ENCODE assay signal across 1 cellular context in the genomic region with DNA sequence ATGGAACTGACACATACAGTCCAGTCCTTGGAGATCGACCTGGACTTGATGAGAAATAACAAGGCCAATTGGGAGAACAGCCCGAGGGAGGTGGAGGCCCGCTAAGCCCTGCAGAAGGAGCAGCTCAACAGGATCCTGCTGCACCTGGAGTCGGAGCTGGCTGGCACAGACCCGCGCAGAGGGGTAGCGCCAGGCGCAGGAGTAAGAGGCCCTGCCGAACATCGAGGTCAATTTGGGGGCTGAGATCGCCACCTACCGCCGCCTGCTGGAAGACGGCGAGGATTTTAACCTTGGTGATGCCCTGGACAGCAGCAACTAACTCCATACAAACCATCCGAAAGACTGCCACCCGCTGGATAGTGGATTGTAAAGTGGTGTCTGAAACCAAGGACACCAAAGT.
TF ChIP-seq lines count a peak whose summit lies in the region.

No MANE protein-coding gene starts in this region.

TF ChIP-seq in WTC11, 78 proteins besides CTCF, POLR2A, EP300 and RAD21 (continued from another document):
- TF ChIP-seq, protein P1, sequence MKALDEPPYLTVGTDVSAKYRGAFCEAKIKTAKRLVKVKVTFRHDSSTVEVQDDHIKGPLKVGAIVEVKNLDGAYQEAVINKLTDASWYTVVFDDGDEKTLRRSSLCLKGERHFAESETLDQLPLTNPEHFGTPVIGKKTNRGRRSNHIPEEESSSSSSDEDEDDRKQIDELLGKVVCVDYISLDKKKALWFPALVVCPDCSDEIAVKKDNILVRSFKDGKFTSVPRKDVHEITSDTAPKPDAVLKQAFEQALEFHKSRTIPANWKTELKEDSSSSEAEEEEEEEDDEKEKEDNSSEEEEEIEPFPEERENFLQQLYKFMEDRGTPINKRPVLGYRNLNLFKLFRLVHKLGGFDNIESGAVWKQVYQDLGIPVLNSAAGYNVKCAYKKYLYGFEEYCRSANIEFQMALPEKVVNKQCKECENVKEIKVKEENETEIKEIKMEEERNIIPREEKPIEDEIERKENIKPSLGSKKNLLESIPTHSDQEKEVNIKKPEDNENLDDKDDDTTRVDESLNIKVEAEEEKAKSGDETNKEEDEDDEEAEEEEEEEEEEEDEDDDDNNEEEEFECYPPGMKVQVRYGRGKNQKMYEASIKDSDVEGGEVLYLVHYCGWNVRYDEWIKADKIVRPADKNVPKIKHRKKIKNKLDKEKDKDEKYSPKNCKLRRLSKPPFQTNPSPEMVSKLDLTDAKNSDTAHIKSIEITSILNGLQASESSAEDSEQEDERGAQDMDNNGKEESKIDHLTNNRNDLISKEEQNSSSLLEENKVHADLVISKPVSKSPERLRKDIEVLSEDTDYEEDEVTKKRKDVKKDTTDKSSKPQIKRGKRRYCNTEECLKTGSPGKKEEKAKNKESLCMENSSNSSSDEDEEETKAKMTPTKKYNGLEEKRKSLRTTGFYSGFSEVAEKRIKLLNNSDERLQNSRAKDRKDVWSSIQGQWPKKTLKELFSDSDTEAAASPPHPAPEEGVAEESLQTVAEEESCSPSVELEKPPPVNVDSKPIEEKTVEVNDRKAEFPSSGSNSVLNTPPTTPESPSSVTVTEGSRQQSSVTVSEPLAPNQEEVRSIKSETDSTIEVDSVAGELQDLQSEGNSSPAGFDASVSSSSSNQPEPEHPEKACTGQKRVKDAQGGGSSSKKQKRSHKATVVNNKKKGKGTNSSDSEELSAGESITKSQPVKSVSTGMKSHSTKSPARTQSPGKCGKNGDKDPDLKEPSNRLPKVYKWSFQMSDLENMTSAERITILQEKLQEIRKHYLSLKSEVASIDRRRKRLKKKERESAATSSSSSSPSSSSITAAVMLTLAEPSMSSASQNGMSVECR (CRISPR knock-in tag; IDR thresholded peaks at IDR 0.05; ENCODE audit: borderline replicate concordance) = no peak
- TF ChIP-seq ERG (CRISPR knock-in tag; IDR thresholded peaks at IDR 0.05) (no peak), ZBTB21 (CRISPR knock-in tag; IDR thresholded peaks at IDR 0.05; ENCODE audit: borderline replicate concordance) (no peak)
